Comparison of ENCODE assay signal across 8 cellular contexts in the genomic region with DNA sequence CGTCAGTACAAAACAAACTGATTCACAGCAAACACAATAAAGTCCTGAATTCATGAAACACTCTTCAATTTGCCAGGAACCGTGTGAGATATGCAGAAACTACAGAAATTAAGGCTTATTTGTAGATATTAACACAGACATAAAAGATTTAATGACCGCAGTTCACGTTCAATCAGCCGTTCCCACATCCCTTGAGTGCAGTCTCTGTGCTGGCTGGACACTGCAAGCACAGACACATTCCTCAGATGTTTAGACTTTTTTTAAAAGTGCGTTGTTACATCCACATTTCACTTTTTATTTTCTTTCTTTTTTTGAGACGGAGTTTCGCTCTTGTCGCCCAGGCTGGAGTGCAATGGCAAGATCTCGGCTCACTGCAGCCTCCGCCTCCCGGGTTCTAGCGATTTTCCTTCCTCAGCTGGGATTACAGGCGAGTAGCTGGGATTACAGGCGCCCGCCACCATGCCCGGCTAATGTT. TPM values are rescaled to one million over a fixed set of nuclear protein-coding genes. Genes with fewer than 3 reads are reported as not detected.
DNase-seq lines count a peak whose midpoint lies in the region; ATAC-seq and TF ChIP-seq lines count a peak whose summit lies in the region.

No MANE protein-coding gene starts in this region.

- no peaks in the 10 kb centered on the region for H3K9me3 ChIP-seq in right atrium auricular region

- peak overlapping the region; percentile 75 to 81 for H3K27ac ChIP-seq in right atrium auricular region

- H3K27me3 ChIP-seq in right atrium auricular region = no peaks in the 10 kb centered on the region

- H3K36me3 Mint-ChIP-seq in activated T-cell treated with anti-CD3 and anti-CD28 coated beads, Interleukin-2, amount 50 U/mL, for 72 hours (ENCODE audit: insufficient read depth in 2 of 2) = peaks cover 6 to 10% of the 10 kb centered on the region in 2 donors
- H3K36me3 Mint-ChIP-seq in activated naive CD8-positive, alpha-beta T cell = peaks cover 5% of the 10 kb centered on the region

- peak overlapping the region; percentile 65 to 88 for H3K4me3 ChIP-seq in right atrium auricular region
- peak overlapping the region; percentile 82 for H3K4me3 ChIP-seq in skeletal muscle cell (ENCODE audit: low read depth, low read length)

- DNase-seq in activated T-cell treated with anti-CD3 and anti-CD28 coated beads, Interleukin-2, amount 50 U/mL, for 72 hours = no peak
- no peak for DNase-seq in activated T-cell treated with anti-CD3 and anti-CD28 coated beads for 4 hours
- DNase-seq in right atrium auricular region (ENCODE audit: low spot score) = no peak
- DNase-seq in skeletal muscle cell (ENCODE audit: low read depth) = no peak
- DNase-seq in DMS153 treated with DMSO at 0.1 percent for 48 hours (lab: John Stamatoyannopoulos, UW; ENCODE audit: unreplicated experiment) = no peak
- DNase-seq in D341Med (ENCODE audit: low spot score) = no peak

- H3K4me3 Mint-ChIP-seq in activated T-cell treated with anti-CD3 and anti-CD28 coated beads, Interleukin-2, amount 50 U/mL, for 72 hours = peak overlapping the region in 1 of 2 donors; percentile 91
- H3K4me3 Mint-ChIP-seq in activated naive CD8-positive, alpha-beta T cell = no peak overlapping the region

- H3K4me1 ChIP-seq in right atrium auricular region = peaks cover 0 to 7% of the 10 kb centered on the region in 2 donors

- peaks cover 1% of the 10 kb centered on the region for H3K36me3 ChIP-seq in right atrium auricular region

- H3K9me3 Mint-ChIP-seq in activated T-cell treated with anti-CD3 and anti-CD28 coated beads, Interleukin-2, amount 50 U/mL, for 72 hours = no peaks in the 10 kb centered on the region
- no peaks in the 10 kb centered on the region for H3K9me3 Mint-ChIP-seq in activated naive CD8-positive, alpha-beta T cell (ENCODE audit: low read depth)

- H3K4me1 Mint-ChIP-seq in activated T-cell treated with anti-CD3 and anti-CD28 coated beads, Interleukin-2, amount 50 U/mL, for 72 hours (ENCODE audit: low read depth) = peaks cover 31% of the 10 kb centered on the region
- H3K4me1 Mint-ChIP-seq in activated naive CD8-positive, alpha-beta T cell (ENCODE audit: low read depth) = peaks cover 41% of the 10 kb centered on the region

- no peak for TF ChIP-seq CTCF in right atrium auricular region (IDR thresholded peaks at IDR 0.05)

- no peaks in the 10 kb centered on the region for H3K27me3 Mint-ChIP-seq in activated T-cell treated with anti-CD3 and anti-CD28 coated beads, Interleukin-2, amount 50 U/mL, for 72 hours (ENCODE audit: low read depth)
- H3K27me3 Mint-ChIP-seq in activated naive CD8-positive, alpha-beta T cell = no peaks in the 10 kb centered on the region

- no peak for ATAC-seq in activated T-cell treated with anti-CD3 and anti-CD28 coated beads, Interleukin-2, amount 50 U/mL, for 72 hours (replicated peaks in 1 of 2)
- ATAC-seq in activated CD4-positive, CD25-positive, alpha-beta regulatory T cell treated with anti-CD3 and anti-CD28 coated beads, Interleukin-2, amount 50 U/mL, for 24 hours = no peak

- H3K27ac Mint-ChIP-seq in activated T-cell treated with anti-CD3 and anti-CD28 coated beads, Interleukin-2, amount 50 U/mL, for 72 hours = peak overlapping the region; percentile 89
- peak overlapping the region; percentile 94 for H3K27ac Mint-ChIP-seq in activated naive CD8-positive, alpha-beta T cell

RNA-seq across cellular contexts. Expression of gene CEP78, which starts 0.5 kb away (rescaled TPM):
- total RNA-seq in activated T-cell treated with anti-CD3 and anti-CD28 coated beads, Interleukin-2, amount 50 U/mL, for 72 hours = 10 to 100 TPM; 42.3 to 43.6 TPM
- 1 to 10 TPM; 2.4 to 4.2 TPM for total RNA-seq in right atrium auricular region

Comparison
In these comparisons a context has a peak if more than half of its experiments do, and no peak if none do; other contexts are left out.
1. RNA of gene CEP78, which starts 0.5 kb away (total RNA-seq): 42.3 to 43.6 TPM in activated T-cell treated with anti-CD3 and anti-CD28 coated beads, Interleukin-2, amount 50 U/mL, for 72 hours; 2.4 to 4.2 TPM in right atrium auricular region; every median in the first group is over 4 times any median in the second.